8 cellular contexts compared by ENCODE assay signal in genomic region chr2:113757059-113757657, GRCh38. TPM values are rescaled to one million over a fixed set of nuclear protein-coding genes. Genes with fewer than 3 reads are reported as not detected.
DNase-seq lines count a peak whose midpoint lies in the region; ATAC-seq, FAIRE-seq and TF ChIP-seq lines count a peak whose summit lies in the region.

No MANE protein-coding gene starts in this region.

- peak overlapping the region; percentile 99 for H3K4me3 Mint-ChIP-seq in type B pancreatic cell

- H3K4me3 ChIP-seq in AG09309 (ENCODE audit: control insufficient read depth, low read depth, low read length) (peak overlapping the region; percentile 79), HUES6 (ENCODE audit: low read depth, low read length) (peak overlapping the region; percentile 96), K562 (peak overlapping the region; percentile 96), lung (peak overlapping the region; percentile 58)

- H2AFZ ChIP-seq in K562 (ENCODE audit: low read depth, low read length) = peak overlapping the region; percentile 95

- no peaks in the 10 kb centered on the region for H4K20me1 ChIP-seq in K562 (replicated peaks; ENCODE audit: control insufficient read depth, insufficient read depth, low read length)

- peaks cover 1% of the 10 kb centered on the region; the same call in 1 of the 2 replicates for H3K4me1 ChIP-seq in HUES6 (ENCODE audit: control insufficient read depth, insufficient read depth, low read length)
- H3K4me1 ChIP-seq in K562 (replicated peaks in 1 of 2; ENCODE audit: control insufficient read depth in 2 of 2, insufficient read depth in 2 of 2, low read length in 2 of 2) = peaks cover 3 to 18% of the 10 kb centered on the region in 2 experiments; a peak in 2 of 5 replicates
- peaks cover 0 to 2% of the 10 kb centered on the region in 2 donors for H3K4me1 ChIP-seq in lung (ENCODE audit: control insufficient read depth in 2 of 2, insufficient read depth in 2 of 2, low read length in 2 of 2)

- H3K9ac ChIP-seq in HUES6 (ENCODE audit: low read length) (peak overlapping the region; percentile 98), K562 (ENCODE audit: insufficient read depth in 1 of 2, low read depth in 2 of 2, low read length in 2 of 2) (peak overlapping the region; percentile 97)

- POLR2A ChIA-PET in K562 (lab: Yijun Ruan, JAX) = interaction anchor here (0.5 to 1.9 kb wide), 15 partner anchors 11 to 150 kb away, joined by 3 to 11 read pairs (median 4); partner anchors contain the start of gene ACTR3

- H3K27me3 ChIP-seq in HUES6 (ENCODE audit: control insufficient read depth, insufficient read depth, low read length) (no peaks in the 10 kb centered on the region), K562 (ENCODE audit: control insufficient read depth in 2 of 2, insufficient read depth in 2 of 2, low read length in 2 of 2) (no peaks in the 10 kb centered on the region), lung (ENCODE audit: control insufficient read depth, insufficient read depth) (no peaks in the 10 kb centered on the region)

- peak overlapping the region; percentile 100 for H3K27ac Mint-ChIP-seq in type B pancreatic cell

- peaks cover 36% of the 10 kb centered on the region for H3K79me2 ChIP-seq in K562 (ENCODE audit: control insufficient read depth, insufficient read depth, low read length)

- H3K36me3 ChIP-seq in HUES6 (ENCODE audit: control insufficient read depth, insufficient read depth, low read length) = peaks cover 3% of the 10 kb centered on the region
- H3K36me3 ChIP-seq in K562 (ENCODE audit: control insufficient read depth, insufficient read depth, low read length) = peaks cover 12% of the 10 kb centered on the region; the same call in 2 of the 3 replicates
- no peaks in the 10 kb centered on the region for H3K36me3 ChIP-seq in lung (ENCODE audit: control insufficient read depth in 2 of 2, insufficient read depth in 2 of 2, low read length in 2 of 2)

- TSS peak; percentile 96 for BruUV-seq in K562 (replicated peaks; lab: Mats Ljungman, UMichigan)

- FAIRE-seq in K562 (lab: Jason Lieb, UNC) = no peak

- H3K9me1 ChIP-seq in K562 (ENCODE audit: control insufficient read depth, insufficient read depth, low read length) = no peaks in the 10 kb centered on the region

- intact Hi-C loops in K562 (cut with micrococcal nuclease) = loop anchor here (2.0 to 10.0 kb wide), 2 partner anchors 132 to 198 kb away; no protein-coding TSS in a partner anchor

- TF ChIP-seq CTCF in AG09309 (IDR thresholded peaks at IDR 0.05; ENCODE audit: control insufficient read depth, insufficient read depth, low read depth, low read length, missing control alignments) (no peak), K562 (IDR thresholded peaks at IDR 0.05 in 2 of 3, conservative IDR thresholded peaks at IDR 0.05 in 1 of 3; ENCODE audit: insufficient read depth in 2 of 3, low read depth in 1 of 3, low read length in 3 of 3) (no peak), lung (IDR thresholded peaks at IDR 0.05; ENCODE audit: control extremely low read depth, extremely low read depth) (no peak), type B pancreatic cell (conservative IDR thresholded peaks at IDR 0.05) (no peak)

- peaks cover 4% of the 10 kb centered on the region for H3K27me3 Mint-ChIP-seq in type B pancreatic cell

- TF ChIP-seq RAD21 in K562 (CRISPR knock-in tag; conservative IDR thresholded peaks at IDR 0.05 in 1 of 2, IDR thresholded peaks at IDR 0.05 in 1 of 2) = no peak

- H3K9me3 ChIP-seq in HUES6 (ENCODE audit: control insufficient read depth, insufficient read depth, low read depth, low read length) = no peaks in the 10 kb centered on the region
- no peaks in the 10 kb centered on the region for H3K9me3 ChIP-seq in K562 (replicated peaks; ENCODE audit: control insufficient read depth, insufficient read depth, low read depth, low read length)
- no peaks in the 10 kb centered on the region for H3K9me3 ChIP-seq in lung (ENCODE audit: control insufficient read depth in 2 of 2, insufficient read depth in 1 of 2, low read length in 1 of 2)

- H3K4me2 ChIP-seq in K562 (ENCODE audit: insufficient read depth, low read length) = peak overlapping the region; percentile 96

- in situ Hi-C loops in K562 (cut with MboI) = no loop called here

- peaks cover 12% of the 10 kb centered on the region for H3K4me1 Mint-ChIP-seq in type B pancreatic cell (ENCODE audit: unreplicated experiment)

- DNase-seq in AG09309 (ENCODE audit: low read depth) (no peak), K562 (ENCODE audit: extremely low read depth in 1 of 4, low spot score in 3 of 4) (peak in 1 of 4 experiments; percentile 8), lung (ENCODE audit: low spot score) (no peak), type B pancreatic cell (ENCODE audit: extremely low spot score, unreplicated experiment) (no peak), NCI-H345 treated with DMSO at 0.1 percent for 48 hours (lab: John Stamatoyannopoulos, UW; ENCODE audit: unreplicated experiment) (no peak)
- no peak for DNase-seq in stimulated activated CD4-positive, alpha-beta T cell treated with anti-CD3 and anti-CD28 coated beads, Interleukin-4, amount 100 ng/mL, for 24 hours

- 23% methylated on average over 17 of the region's 17 CpGs for WGBS in K562 (ENCODE audit: insufficient coverage, low coverage, missing lambda C conversion rate)
- WGBS in lung, 2 donors = 19 to 26% methylated on average over 17 of the region's 17 CpGs

- CTCF ChIA-PET in K562 (lab: Yijun Ruan, JAX; ENCODE audit: low intra/inter-chr PET ratio) = no interaction called here

- no peak for TF ChIP-seq POLR2A in K562 (conservative IDR thresholded peaks at IDR 0.05)

- no peaks in the 10 kb centered on the region for H3K9me3 Mint-ChIP-seq in type B pancreatic cell

- ATAC-seq in K562 (no peak; the same call in 2 of the 3 replicates), lung (ENCODE audit: insufficient read depth, low FRiP score) (no peak), GM18867 (IDR thresholded peaks at IDR 0.05; ENCODE audit: unreplicated experiment) (no peak)

- H3K27ac ChIP-seq in HUES6 (ENCODE audit: low read depth, low read length) (peak overlapping the region; percentile 33; the same call in 1 of the 2 replicates), K562 (ENCODE audit: extremely low read depth, low read depth, low read length) (peak overlapping the region; percentile 97), lung (ENCODE audit: low read depth in 1 of 2, low read length in 1 of 2) (peak overlapping the region; percentile 94)

- TF ChIP-seq EP300 in K562 (IDR thresholded peaks at IDR 0.05; ENCODE audit: low read length) = no peak

- H3K36me3 Mint-ChIP-seq in type B pancreatic cell = peaks cover 7% of the 10 kb centered on the region

TF ChIP-seq in K562, 482 proteins besides CTCF, POLR2A, EP300 and RAD21 (continues in another document):
- TF ChIP-seq KDM5B (IDR thresholded peaks at IDR 0.05; ENCODE audit: insufficient replicate concordance, low read depth, low read length) = no peak
- peak in 1 of 2 experiments; percentile 7 for TF ChIP-seq AFF1 (IDR thresholded peaks at IDR 0.05; ENCODE audit: low read depth in 1 of 2, partially characterized antibody in 2 of 2)

RNA-seq across cellular contexts. Expression of gene SLC35F5, which starts 0.7 kb away (rescaled TPM):
- total RNA-seq in K562 (2011; cell fraction: chromatin; rRNA removed; ENCODE audit: low replicate concordance) = 83.3 and 173 TPM in 2 replicates
- total RNA-seq in K562 (2011; cell fraction: nucleolus; rRNA removed) = 52.5 and 55.1 TPM in 2 replicates
- total RNA-seq in K562 (2011; cell fraction: nucleoplasm; rRNA removed) = 101 and 197 TPM in 2 replicates
- total RNA-seq in K562 (2014; rRNA removed) = 26.4 and 27.6 TPM in 2 replicates
- 46.4 and 52.4 TPM in 2 replicates for total RNA-seq in K562 (2014; rRNA removed; fragmentation: Illumina TruSeq; extraction: Trizol)
- total RNA-seq in K562 (2015; rRNA removed; fragmentation: Illumina TruSeq; extraction: Trizol) = 44.9 and 45.5 TPM in 2 replicates
- 32.3 and 32.9 TPM in 2 replicates for total RNA-seq in K562 (2021)
- polyA plus RNA-seq in K562 (2011; rRNA removed) = 36.8 and 50.7 TPM in 2 replicates
- polyA plus RNA-seq in K562 (2011; cell fraction: cytosol; rRNA removed) = 13.2 and 19.2 TPM in 2 replicates
- polyA plus RNA-seq in K562 (2011; cell fraction: nucleus; rRNA removed) = 27.4 and 38.1 TPM in 2 replicates
- polyA plus RNA-seq in K562 (2012) = 13.1 and 14.0 TPM in 2 replicates
- 28.6 and 30.5 TPM in 2 replicates for polyA plus RNA-seq in K562 (2014; fragmentation: Illumina TruSeq; extraction: Trizol)
- 1 to 10 TPM; 4.9 to 7.4 TPM for polyA plus RNA-seq in K562 (2014; fragmentation: Nextera tagmentation; extraction: Ambion mirVana)
- polyA plus RNA-seq in K562 (2014; rRNA removed) = 21.3 and 22.7 TPM in 2 replicates
- polyA minus RNA-seq in K562 (2011; rRNA and poly(A)+ RNA removed) = 77.0 and 85.0 TPM in 2 replicates
- 31.1 and 45.5 TPM in 2 replicates for polyA minus RNA-seq in K562 (2011; cell fraction: cytosol; rRNA and poly(A)+ RNA removed)
- 59.1 and 92.5 TPM in 2 replicates for polyA minus RNA-seq in K562 (2011; cell fraction: nucleus; rRNA and poly(A)+ RNA removed)
- 100 to 1,000 TPM in 1 of 2 donors, 10 to 100 TPM in 1; 56.7 to 216 TPM for total RNA-seq in lung
- polyA plus RNA-seq in lung = 10 to 100 TPM; 17.8 to 19.1 TPM
- 58.3 and 65.1 TPM in 2 replicates for total RNA-seq in type B pancreatic cell (ENCODE audit: low replicate concordance)

Comparison
In these comparisons a context has a peak if more than half of its experiments do, and no peak if none do; other contexts are left out.
1. H3K27ac ChIP-seq: peak in every context shown above with its lines; median percentile 97 in K562; 94 in lung; 33 in HUES6.